8 cellular contexts compared by ENCODE assay signal in genomic region chr6:30571085-30572077, GRCh38. TPM values are rescaled to one million over a fixed set of nuclear protein-coding genes. Genes with fewer than 3 reads are reported as not detected.
DNase-seq lines count a peak whose midpoint lies in the region; ATAC-seq and TF ChIP-seq lines count a peak whose summit lies in the region.

Gene ABCF1, plus strand, starts transcription at chr6:30571442. Its CDS starts 46 bp downstream, at chr6:30571488.

- DNase-seq in AG08395 (ENCODE audit: low spot score) (peak; percentile 100), NCI-H345 (lab: John Stamatoyannopoulos, UW) (peak; percentile 97), activated B cell treated with CpG ODN at 0.5 μM for 24 hours (peak; percentile 100), caudate nucleus (lab: John Stamatoyannopoulos, UW) (peak; percentile 35 to 99 (median 96)), iPS-NIHi7 (ENCODE audit: extremely low spot score) (peak; percentile 99), smooth muscle cell of the brain vasculature (ENCODE audit: low read depth, low spot score) (peak; percentile 92)

- no peaks in the 10 kb centered on the region for H3K9me3 Mint-ChIP-seq in activated B cell treated with CpG ODN at 0.5 μM for 24 hours

- no peak for TF ChIP-seq CTCF in activated B cell treated with CpG ODN at 0.5 μM for 24 hours (IDR thresholded peaks at IDR 0.05)

- POLR2A ChIA-PET in activated B cell treated with CpG ODN at 0.5 μM for 24 hours (lab: Charles Lee): interaction anchor here (0.6 to 3.3 kb wide), 26 partner anchors 11 to 1163 kb away, joined by 3 to 63 read pairs (median 5); partner anchors contain the start of genes DHX16, GNL1, MDC1 and MRPS18B

- peak within 1 kb of the TSS; percentile 86 for H3K27ac ChIP-seq in caudate nucleus (ENCODE audit: low read depth, low read length)

- H3K4me1 Mint-ChIP-seq in activated B cell treated with CpG ODN at 0.5 μM for 24 hours: peaks cover 53% of the 10 kb centered on the region

- H3K27me3 Mint-ChIP-seq in activated B cell treated with CpG ODN at 0.5 μM for 24 hours: no peaks in the 10 kb centered on the region

- in situ Hi-C loops in GM18951 (cut with MboI; ENCODE audit: low sequenced_read_pairs, unreplicated experiment): no loop called here

- peak; percentile 82 for ATAC-seq in HG03196 (IDR thresholded peaks at IDR 0.05; ENCODE audit: unreplicated experiment)
- ATAC-seq in activated B cell treated with CpG ODN at 0.5 μM for 24 hours (ENCODE audit: low read depth): peak; percentile 95

- peak within 1 kb of the TSS; percentile 96 for H3K27ac Mint-ChIP-seq in activated B cell treated with CpG ODN at 0.5 μM for 24 hours

- intact Hi-C loops in activated B cell treated with CpG ODN at 0.5 μM for 24 hours (cut with micrococcal nuclease): loop anchor here (1.0 kb wide), 3 partner anchors 15 to 76 kb away; partner anchors contain the start of genes C6orf136, GNL1, MRPS18B and PPP1R10

- TF ChIP-seq POLR2A in GM18951 (IDR thresholded peaks at IDR 0.05; ENCODE audit: extremely low read depth, insufficient read depth, insufficient read length): peak; percentile 97

- peaks cover 31% of the 10 kb centered on the region for H3K36me3 Mint-ChIP-seq in activated B cell treated with CpG ODN at 0.5 μM for 24 hours (ENCODE audit: low read depth)

- H3K4me3 Mint-ChIP-seq in activated B cell treated with CpG ODN at 0.5 μM for 24 hours: peak within 1 kb of the TSS; percentile 99

- CTCF ChIA-PET in activated B cell treated with CpG ODN at 0.5 μM for 24 hours (lab: Charles Lee): interaction anchor here (1.1 to 2.7 kb wide), 4 partner anchors 30 to 159 kb away, joined by 3 to 17 read pairs (median 8); no protein-coding TSS in a partner anchor

RNA-seq across cellular contexts. Expression of gene ABCF1, which starts in this region (rescaled TPM):
- 93.7 and 94.5 TPM in 2 replicates for total RNA-seq in activated B cell treated with CpG ODN at 0.5 μM for 24 hours

Comparison
In these comparisons a context has a peak if more than half of its experiments do, and no peak if none do; other contexts are left out.
1. Peak in every context shown above with its lines: DNase-seq, ATAC-seq and H3K27ac ChIP-seq.